In genomic region chr1:89757532-89757931, GRCh38 we compare ENCODE assay signal across 8 cellular contexts.
DNase-seq lines count a peak whose midpoint lies in the region; FAIRE-seq and TF ChIP-seq lines count a peak whose summit lies in the region.

No MANE protein-coding gene starts in this region.

- peak; percentile 36 for DNase-seq in activated naive CD4-positive, alpha-beta T cell treated with Interleukin-2 at 50 U/mL for 16 hours
- no peak for DNase-seq in activated naive CD4-positive, alpha-beta T cell treated with anti-CD3 and anti-CD28 coated beads, Interleukin-2, amount 50 U/mL, for 16 hours
- DNase-seq in colonic mucosa (peak; percentile 33), neuronal stem cell (ENCODE audit: low spot score) (no peak), posterior vena cava (ENCODE audit: low spot score) (no peak), H54 (ENCODE audit: insufficient read length, low spot score) (no peak), Calu3 (no peak)

- no peak overlapping the region for H3K4ac ChIP-seq in neuronal stem cell (ENCODE audit: low read length)

- H3K18ac ChIP-seq in neuronal stem cell (ENCODE audit: low read length), result no peak overlapping the region

- no peak overlapping the region for H2AK5ac ChIP-seq in neuronal stem cell (ENCODE audit: low read depth, low read length)

- H3K4me1 Mint-ChIP-seq in Calu3 (ENCODE audit: low read depth, unreplicated experiment), result peaks cover 11% of the 10 kb centered on the region

- intact Hi-C loops in colonic mucosa (cut with DNase I), result no loop called here
- intact Hi-C loops in posterior vena cava (cut with DNase I), result no loop called here
- intact Hi-C loops in Calu3 (cut with micrococcal nuclease; ENCODE audit: unreplicated experiment), result no loop called here

- H3K27ac Mint-ChIP-seq in Calu3 (ENCODE audit: unreplicated experiment), result no peak overlapping the region

- peaks cover 30% of the 10 kb centered on the region for H3K4me1 ChIP-seq in OCI-LY3 (ENCODE audit: low read length)
- no peaks in the 10 kb centered on the region for H3K4me1 ChIP-seq in colonic mucosa
- H3K4me1 ChIP-seq in neuronal stem cell (ENCODE audit: control insufficient read depth in 2 of 2, insufficient read depth in 1 of 2, low read depth in 1 of 2, low read length in 2 of 2), result peaks cover 0 to 8% of the 10 kb centered on the region in 2 donors

- no peak overlapping the region for H2BK5ac ChIP-seq in neuronal stem cell (ENCODE audit: low read length)

- CTCF ChIA-PET in Calu3 (lab: Charles Lee), result interaction anchor here (1.1 kb wide), 1 partner anchor 85 kb away, joined by 3 read pairs; no protein-coding TSS in a partner anchor

- no peak overlapping the region for H2BK12ac ChIP-seq in neuronal stem cell (ENCODE audit: low read length)

- no peak overlapping the region for H3K9ac ChIP-seq in OCI-LY3 (ENCODE audit: low read length)
- peak overlapping the region in 1 of 2 donors; percentile 3 for H3K9ac ChIP-seq in colonic mucosa (ENCODE audit: low read depth in 2 of 2, low read length in 2 of 2)
- no peak overlapping the region for H3K9ac ChIP-seq in neuronal stem cell (ENCODE audit: low read depth, low read length, poor library complexity)

- H3K4me3 ChIP-seq in OCI-LY3 (ENCODE audit: low read length) (no peak overlapping the region), colonic mucosa (no peak overlapping the region), neuronal stem cell (ENCODE audit: low read length in 2 of 2) (no peak overlapping the region)

- H3K36me3 Mint-ChIP-seq in Calu3 (ENCODE audit: insufficient read depth, unreplicated experiment), result no peaks in the 10 kb centered on the region

- TF ChIP-seq POLR2A in H54 (IDR thresholded peaks at IDR 0.05; ENCODE audit: low read depth, low read length), result no peak

- H2AFZ ChIP-seq in OCI-LY3 (ENCODE audit: low read depth, low read length) (no peak overlapping the region), neuronal stem cell (ENCODE audit: low read length) (peak overlapping the region; percentile 74)

- WGBS in neuronal stem cell (ENCODE audit: extremely low coverage in 2 of 2, insufficient read length in 2 of 2, insufficient replicate concordance in 1 of 2), 2 donors, result no CpG with 5 or more reads among the region's 5 CpGs

- no peak for FAIRE-seq in H54 (lab: Jason Lieb, UNC)

- H3K27ac ChIP-seq in OCI-LY3 (ENCODE audit: low read length) (no peak overlapping the region), colonic mucosa (peak overlapping the region; percentile 19), neuronal stem cell (replicated peaks; ENCODE audit: low read length) (no peak overlapping the region)

- no peak overlapping the region for H2BK120ac ChIP-seq in neuronal stem cell (ENCODE audit: low read depth, low read length)

- TF ChIP-seq CTCF in OCI-LY3 (IDR thresholded peaks at IDR 0.05; ENCODE audit: low read depth, low read length) (no peak), colonic mucosa (IDR thresholded peaks at IDR 0.05) (no peak), Calu3 (IDR thresholded peaks at IDR 0.05; ENCODE audit: unreplicated experiment) (no peak)

- H3K36me3 ChIP-seq in OCI-LY3 (replicated peaks; ENCODE audit: low read depth, low read length) (no peaks in the 10 kb centered on the region), colonic mucosa (no peaks in the 10 kb centered on the region), neuronal stem cell (replicated peaks in 1 of 2; ENCODE audit: control insufficient read depth in 2 of 2, insufficient read depth in 2 of 2, low read length in 2 of 2) (no peaks in the 10 kb centered on the region)

- H3K79me2 ChIP-seq in OCI-LY3 (ENCODE audit: low read length), result no peaks in the 10 kb centered on the region

- H3K9me3 ChIP-seq in OCI-LY3 (ENCODE audit: insufficient read depth, low read length), result no peaks in the 10 kb centered on the region
- H3K9me3 ChIP-seq in colonic mucosa, result no peaks in the 10 kb centered on the region
- H3K9me3 ChIP-seq in neuronal stem cell (replicated peaks in 1 of 2; ENCODE audit: control insufficient read depth in 2 of 2, insufficient read depth in 1 of 2, low read depth in 1 of 2, low read length in 2 of 2), result no peaks in the 10 kb centered on the region

- BruUV-seq in Calu3 (replicated peaks; lab: Mats Ljungman, UMichigan), result no TSS peak

- H3K79me1 ChIP-seq in neuronal stem cell (ENCODE audit: low read depth, low read length), result no peaks in the 10 kb centered on the region

- peaks cover 52% of the 10 kb centered on the region for H3K27me3 ChIP-seq in OCI-LY3 (ENCODE audit: low read depth, low read length)
- H3K27me3 ChIP-seq in colonic mucosa, result no peaks in the 10 kb centered on the region
- H3K27me3 ChIP-seq in neuronal stem cell (ENCODE audit: control insufficient read depth in 3 of 3, insufficient read depth in 3 of 3, low read depth in 1 of 3, low read length in 3 of 3), result peaks cover 0 to 29% (median 3%) of the 10 kb centered on the region in 3 experiments

- H3K9me3 Mint-ChIP-seq in Calu3 (ENCODE audit: low read depth, unreplicated experiment), result no peaks in the 10 kb centered on the region

- no peak overlapping the region for H3K4me3 Mint-ChIP-seq in Calu3 (ENCODE audit: low read depth, unreplicated experiment)

- no peak overlapping the region for H3K23ac ChIP-seq in neuronal stem cell (ENCODE audit: low read depth, low read length, poor library complexity)

- peak overlapping the region; percentile 10; the same call in 1 of the 2 replicates for H3K4me2 ChIP-seq in OCI-LY3 (ENCODE audit: low read length)
- no peak overlapping the region for H3K4me2 ChIP-seq in neuronal stem cell (ENCODE audit: insufficient read depth, low read length, poor library complexity, severe bottlenecking)

- H4K8ac ChIP-seq in neuronal stem cell (ENCODE audit: low read depth, low read length), result no peak overlapping the region

- peaks cover 68% of the 10 kb centered on the region for H3K27me3 Mint-ChIP-seq in Calu3 (ENCODE audit: unreplicated experiment)

- H4K20me1 ChIP-seq in OCI-LY3 (ENCODE audit: insufficient read depth, low read length), result no peaks in the 10 kb centered on the region

- H3K14ac ChIP-seq in neuronal stem cell (ENCODE audit: low read length), result no peak overlapping the region

- H4K91ac ChIP-seq in neuronal stem cell (ENCODE audit: low read depth, low read length, poor library complexity), result no peak overlapping the region

- H2BK15ac ChIP-seq in neuronal stem cell (ENCODE audit: low read length), result no peak overlapping the region

Comparison
In these comparisons a context has a peak if more than half of its experiments do, and no peak if none do; other contexts are left out.
1. DNase-seq: peak in activated naive CD4-positive, alpha-beta T cell treated with Interleukin-2 at 50 U/mL for 16 hours (single experiment) and colonic mucosa (single experiment); none in activated naive CD4-positive, alpha-beta T cell treated with anti-CD3 and anti-CD28 coated beads, Interleukin-2, amount 50 U/mL, for 16 hours (single experiment), neuronal stem cell (single experiment), posterior vena cava (single experiment), H54 (single experiment) and Calu3 (single experiment).